Comparison of ENCODE assay signal across 9 cellular contexts in genomic region chr20:62354811-62355341, GRCh38. TPM values are rescaled to one million over a fixed set of nuclear protein-coding genes. Genes with fewer than 3 reads are reported as not detected.
DNase-seq lines count a peak whose midpoint lies in the region; ATAC-seq and TF ChIP-seq lines count a peak whose summit lies in the region.
"Had no signal": no experiment of that assay in that cellular context is flagged by ENCODE, and none has a peak within 500 bp of the region (broad histone marks: within the 10 kb centered on the region; RNA-seq: fewer than 3 reads in every experiment).

No MANE protein-coding gene starts in this region.

- H3K9ac ChIP-seq in neuronal stem cell (ENCODE audit: low read depth, low read length, poor library complexity), result peak overlapping the region; percentile 16

- POLR2A ChIA-PET in MCF 10A (lab: Yijun Ruan, JAX), result interaction anchor here (0.8 to 5.4 kb wide), 5 partner anchors 13 to 35 kb away, joined by 3 to 106 read pairs (median 9); partner anchors contain the start of genes LAMA5 and RPS21

- H3K27me3 Mint-ChIP-seq in MCF 10A (ENCODE audit: insufficient read depth, unreplicated experiment), result no peaks in the 10 kb centered on the region
- H3K27me3 Mint-ChIP-seq in glutamatergic neuron (ENCODE audit: unreplicated experiment), result peaks cover 10% of the 10 kb centered on the region
- H3K27me3 Mint-ChIP-seq: activated naive CD8-positive, alpha-beta T cell had no signal

- H3K79me1 ChIP-seq in neuronal stem cell (ENCODE audit: low read depth, low read length), result peaks cover 40% of the 10 kb centered on the region

- TF ChIP-seq POLR2A in breast epithelium (IDR thresholded peaks at IDR 0.05), result no peak

- intact Hi-C loops in breast epithelium (cut with DNase I; ENCODE audit: low total_unique reads) (no loop called here), MCF 10A (cut with micrococcal nuclease) (no loop called here), aorta (cut with DNase I) (loop anchor here in 1 of 2 donors (5.0 kb wide), 1 partner anchor 32 kb away; the partner anchor contains the start of gene RPS21)

- peak overlapping the region; percentile 66 for H2BK5ac ChIP-seq in neuronal stem cell (ENCODE audit: low read length)

- H3K4me3 Mint-ChIP-seq in MCF 10A (ENCODE audit: unreplicated experiment) (no peak overlapping the region), glutamatergic neuron (ENCODE audit: unreplicated experiment) (no peak overlapping the region)
- H3K4me3 Mint-ChIP-seq: activated naive CD8-positive, alpha-beta T cell had no signal

- peaks cover 49% of the 10 kb centered on the region for H3K36me3 Mint-ChIP-seq in MCF 10A (ENCODE audit: insufficient read depth, unreplicated experiment)
- no peaks in the 10 kb centered on the region for H3K36me3 Mint-ChIP-seq in glutamatergic neuron (ENCODE audit: unreplicated experiment)
- H3K36me3 Mint-ChIP-seq: activated naive CD8-positive, alpha-beta T cell had no signal

- peaks cover 27% of the 10 kb centered on the region for H3K4me1 Mint-ChIP-seq in MCF 10A (ENCODE audit: insufficient read depth, unreplicated experiment)
- H3K4me1 Mint-ChIP-seq in glutamatergic neuron (ENCODE audit: low read depth, unreplicated experiment), result peaks cover 8% of the 10 kb centered on the region

- no peaks in the 10 kb centered on the region for H3K9me3 ChIP-seq in breast epithelium
- peaks cover 0 to 2% of the 10 kb centered on the region in 2 donors for H3K9me3 ChIP-seq in neuronal stem cell (replicated peaks in 1 of 2; ENCODE audit: control insufficient read depth in 2 of 2, insufficient read depth in 1 of 2, low read depth in 1 of 2, low read length in 2 of 2)
- no peaks in the 10 kb centered on the region for H3K9me3 ChIP-seq in aorta (ENCODE audit: control insufficient read depth, low read length)

- H3K27ac Mint-ChIP-seq in MCF 10A (ENCODE audit: low read depth, unreplicated experiment) (no peak overlapping the region), glutamatergic neuron (ENCODE audit: unreplicated experiment) (peak overlapping the region; percentile 98)
- H3K27ac Mint-ChIP-seq: activated naive CD8-positive, alpha-beta T cell had no signal

- peaks cover 43 to 47% of the 10 kb centered on the region in 2 donors for H3K4me1 ChIP-seq in breast epithelium
- peaks cover 24 to 31% of the 10 kb centered on the region in 2 donors for H3K4me1 ChIP-seq in neuronal stem cell (ENCODE audit: control insufficient read depth in 2 of 2, insufficient read depth in 1 of 2, low read depth in 1 of 2, low read length in 2 of 2)
- no peaks in the 10 kb centered on the region for H3K4me1 ChIP-seq in aorta (ENCODE audit: control insufficient read depth in 1 of 2, insufficient read depth in 2 of 2, low read length in 2 of 2)

- H3K4me3 ChIP-seq in breast epithelium (peak overlapping the region in 1 of 3 donors; percentile 51), neuronal stem cell (ENCODE audit: low read length in 2 of 2) (no peak overlapping the region), aorta (ENCODE audit: low read length in 2 of 2) (no peak overlapping the region)

- no peak overlapping the region for H3K4me2 ChIP-seq in neuronal stem cell (ENCODE audit: insufficient read depth, low read length, poor library complexity, severe bottlenecking)

- CTCF ChIA-PET in MCF 10A (lab: Yijun Ruan, JAX), result interaction anchor here (1.3 to 3.7 kb wide), 3 partner anchors 13 to 28 kb away, joined by 5 to 52 read pairs (median 12); partner anchors contain the start of gene LAMA5

- H3K18ac ChIP-seq in neuronal stem cell (ENCODE audit: low read length), result peak overlapping the region; percentile 83

- peak overlapping the region; percentile 8 for H2BK12ac ChIP-seq in neuronal stem cell (ENCODE audit: low read length)

- H3K4ac ChIP-seq in neuronal stem cell (ENCODE audit: low read length), result no peak overlapping the region

- no peaks in the 10 kb centered on the region for H3K36me3 ChIP-seq in breast epithelium
- H3K36me3 ChIP-seq in neuronal stem cell (replicated peaks in 1 of 2; ENCODE audit: control insufficient read depth in 2 of 2, insufficient read depth in 2 of 2, low read length in 2 of 2), result peaks cover 23% of the 10 kb centered on the region in 2 donors
- no peaks in the 10 kb centered on the region for H3K36me3 ChIP-seq in aorta (ENCODE audit: control insufficient read depth in 1 of 2, insufficient read depth in 2 of 2, low read length in 1 of 2)

- no peaks in the 10 kb centered on the region for H3K9me3 Mint-ChIP-seq in MCF 10A (ENCODE audit: unreplicated experiment)
- H3K9me3 Mint-ChIP-seq in glutamatergic neuron (ENCODE audit: unreplicated experiment), result peaks cover 8% of the 10 kb centered on the region

- peak overlapping the region; percentile 79 to 92 for H3K27ac ChIP-seq in breast epithelium
- H3K27ac ChIP-seq in neuronal stem cell (replicated peaks; ENCODE audit: low read length), result no peak overlapping the region
- peak overlapping the region; percentile 77 to 94 for H3K27ac ChIP-seq in aorta (ENCODE audit: low read depth in 1 of 2, low read length in 2 of 2)

- no peaks in the 10 kb centered on the region for H3K27me3 ChIP-seq in breast epithelium
- H3K27me3 ChIP-seq in neuronal stem cell (ENCODE audit: control insufficient read depth in 3 of 3, insufficient read depth in 3 of 3, low read depth in 1 of 3, low read length in 3 of 3), result no peaks in the 10 kb centered on the region
- no peaks in the 10 kb centered on the region for H3K27me3 ChIP-seq in aorta (ENCODE audit: control insufficient read depth in 1 of 2, insufficient read depth in 2 of 2, low read length in 1 of 2)

- ATAC-seq in aorta (ENCODE audit: low FRiP score) (no peak), GM18868 (IDR thresholded peaks at IDR 0.05; ENCODE audit: unreplicated experiment) (no peak)

- H4K91ac ChIP-seq in neuronal stem cell (ENCODE audit: low read depth, low read length, poor library complexity), result no peak overlapping the region

- H3K23ac ChIP-seq in neuronal stem cell (ENCODE audit: low read depth, low read length, poor library complexity), result no peak overlapping the region

- TF ChIP-seq CTCF in breast epithelium (IDR thresholded peaks at IDR 0.05), result no peak
- TF ChIP-seq CTCF in MCF 10A (IDR thresholded peaks at IDR 0.05; ENCODE audit: unreplicated experiment), result no peak
- no peak for TF ChIP-seq CTCF in glutamatergic neuron (IDR thresholded peaks at IDR 0.05; ENCODE audit: partially characterized antibody, unreplicated experiment)

- peak overlapping the region; percentile 4 for H2BK15ac ChIP-seq in neuronal stem cell (ENCODE audit: low read length)

- BruUV-seq in MCF 10A (replicated peaks; lab: Mats Ljungman, UMichigan), result no TSS peak

- H2AK5ac ChIP-seq in neuronal stem cell (ENCODE audit: low read depth, low read length), result peak overlapping the region; percentile 81

- DNase-seq in breast epithelium (ENCODE audit: low spot score in 2 of 2) (no peak), MCF 10A (ENCODE audit: unreplicated experiment) (no peak), glutamatergic neuron (peak; percentile 38), neuronal stem cell (ENCODE audit: low spot score) (no peak), aorta (peak in 1 of 2 donors; percentile 51), amygdala (lab: John Stamatoyannopoulos, UW) (no peak)
- no peak for DNase-seq in activated CD4-positive, alpha-beta T cell treated with anti-CD3 and anti-CD28 coated beads, Interleukin-2, amount 50 U/mL, for 4 hours

- H3K14ac ChIP-seq in neuronal stem cell (ENCODE audit: low read length), result peak overlapping the region; percentile 44

- H2AFZ ChIP-seq in neuronal stem cell (ENCODE audit: low read length), result no peak overlapping the region

- peak overlapping the region; percentile 61 for H2BK120ac ChIP-seq in neuronal stem cell (ENCODE audit: low read depth, low read length)

- no peak overlapping the region for H4K8ac ChIP-seq in neuronal stem cell (ENCODE audit: low read depth, low read length)

- no CpG with 5 or more reads among the region's 16 CpGs for WGBS in neuronal stem cell (ENCODE audit: extremely low coverage in 2 of 2, insufficient read length in 2 of 2, insufficient replicate concordance in 1 of 2), 2 donors
- 39 to 47% methylated on average over 12 to 16 of the region's 16 CpGs for whole genome bisulfite sequencing in aorta, 2 donors

RNA-seq across cellular contexts. Expression of gene LAMA5, which starts 12.2 kb away (rescaled TPM):
- total RNA-seq in breast epithelium (100 to 1,000 TPM in 1 of 3 donors, 10 to 100 TPM in 2; 16.6 to 114 (median 53.3) TPM), MCF 10A (2022) (266 and 292 TPM in 2 replicates), glutamatergic neuron (ENCODE audit: unreplicated experiment) (724 TPM), aorta (100 to 1,000 TPM; 361 to 395 TPM)
- 59.5 TPM for polyA plus RNA-seq in neuronal stem cell (2013, experiment 1 of 2)
- polyA plus RNA-seq in neuronal stem cell (2013, experiment 2 of 2), result 57.4 TPM
- polyA plus RNA-seq in aorta, result 100 to 1,000 TPM in 1 of 2 donors, 10 to 100 TPM in 1; 52.2 to 345 TPM

RNA-seq across cellular contexts. Expression of gene RPS21, which starts 32.0 kb away (rescaled TPM):
- 1,000 to 10,000 TPM; 1,723 to 3,116 (median 2,974) TPM for total RNA-seq in breast epithelium
- total RNA-seq in MCF 10A (2022), result 1,978 and 2,055 TPM in 2 replicates
- 829 TPM for total RNA-seq in glutamatergic neuron (ENCODE audit: unreplicated experiment)
- 3,158 TPM for polyA plus RNA-seq in neuronal stem cell (2013, experiment 1 of 2)
- 3,117 TPM for polyA plus RNA-seq in neuronal stem cell (2013, experiment 2 of 2)
- 1,000 to 10,000 TPM in 1 of 2 donors, 100 to 1,000 TPM in 1; 965 to 1,002 TPM for total RNA-seq in aorta
- polyA plus RNA-seq in aorta, result 1,000 to 10,000 TPM; 4,520 to 6,824 TPM

RNA-seq across cellular contexts. Expression of gene ADRM1, which starts 52.1 kb away (rescaled TPM):
- total RNA-seq in breast epithelium (100 to 1,000 TPM in 2 of 3 donors, 10 to 100 TPM in 1; 80.2 to 131 (median 105) TPM), MCF 10A (2022) (98.0 and 127 TPM in 2 replicates), glutamatergic neuron (ENCODE audit: unreplicated experiment) (74.8 TPM), aorta (10 to 100 TPM; 56.1 to 61.8 TPM)
- 69.1 TPM for polyA plus RNA-seq in neuronal stem cell (2013, experiment 1 of 2)
- polyA plus RNA-seq in neuronal stem cell (2013, experiment 2 of 2), result 69.0 TPM
- polyA plus RNA-seq in aorta, result 10 to 100 TPM; 41.4 to 80.9 TPM

RNA-seq across cellular contexts. Expression of gene CABLES2, which starts 52.2 kb away (rescaled TPM):
- total RNA-seq in breast epithelium (1 to 10 TPM; 1.8 to 3.2 (median 2.9) TPM), MCF 10A (2022) (1.5 and 2.8 TPM in 2 replicates), glutamatergic neuron (ENCODE audit: unreplicated experiment) (25.3 TPM), aorta (1 to 10 TPM; 3.0 to 4.2 TPM)
- polyA plus RNA-seq in neuronal stem cell (2013, experiment 1 of 2), result 15.0 TPM
- 14.9 TPM for polyA plus RNA-seq in neuronal stem cell (2013, experiment 2 of 2)
- 1 to 10 TPM; 1.8 to 2.1 TPM for polyA plus RNA-seq in aorta
